In genomic region chr5:35899805-35900204, GRCh38 we compare ENCODE assay signal across 18 cellular contexts. TPM values are rescaled to one million over a fixed set of nuclear protein-coding genes. Genes with fewer than 3 reads are reported as not detected.
DNase-seq lines count a peak whose midpoint lies in the region; ATAC-seq, FAIRE-seq and TF ChIP-seq lines count a peak whose summit lies in the region.
"Had no signal": no experiment of that assay in that cellular context is flagged by ENCODE, and none has a peak within 500 bp of the region (broad histone marks: within the 10 kb centered on the region; RNA-seq: fewer than 3 reads in every experiment).

No MANE protein-coding gene starts in this region.

- peaks cover 26 to 52% (median 43%) of the 10 kb centered on the region in 4 donors for H3K4me1 Mint-ChIP-seq in CD4-positive, CD25-positive, alpha-beta regulatory T cell
- peaks cover 59% of the 10 kb centered on the region for H3K4me1 Mint-ChIP-seq in activated T-helper 17 cell treated with anti-CD3 and anti-CD28 coated beads, Interleukin-2, amount 50 U/mL, for 72 hours
- H3K4me1 Mint-ChIP-seq in stimulated activated naive B cell treated with anti-CD40 and anti-IgM and Interleukin-4, amounts not matched to agents 10 μg/mL and 1 μg/mL and 100 μg/mL, for 72 hours, result peaks cover 10 to 56% of the 10 kb centered on the region in 2 donors

- no peaks in the 10 kb centered on the region for H3K27me3 Mint-ChIP-seq in CD4-positive, CD25-positive, alpha-beta regulatory T cell
- H3K27me3 Mint-ChIP-seq in activated T-helper 17 cell treated with anti-CD3 and anti-CD28 coated beads, Interleukin-2, amount 50 U/mL, for 72 hours, result no peaks in the 10 kb centered on the region
- H3K27me3 Mint-ChIP-seq in stimulated activated naive B cell treated with anti-CD40 and anti-IgM and Interleukin-4, amounts not matched to agents 10 μg/mL and 1 μg/mL and 100 μg/mL, for 72 hours, result no peaks in the 10 kb centered on the region

- peak overlapping the region; percentile 24 to 68 (median 54) for H3K4me3 Mint-ChIP-seq in CD4-positive, CD25-positive, alpha-beta regulatory T cell
- H3K4me3 Mint-ChIP-seq in activated T-helper 17 cell treated with anti-CD3 and anti-CD28 coated beads, Interleukin-2, amount 50 U/mL, for 72 hours, result peak overlapping the region; percentile 72
- H3K4me3 Mint-ChIP-seq in stimulated activated naive B cell treated with anti-CD40 and anti-IgM and Interleukin-4, amounts not matched to agents 10 μg/mL and 1 μg/mL and 100 μg/mL, for 72 hours, result no peak overlapping the region
- H3K4me3 Mint-ChIP-seq: neural progenitor cell had no signal

- peak; percentile 88 for FAIRE-seq in GM12891 (lab: Jason Lieb, UNC)
- FAIRE-seq: K562 had no signal

- H3K36me3 Mint-ChIP-seq in CD4-positive, CD25-positive, alpha-beta regulatory T cell, result no peaks in the 10 kb centered on the region
- no peaks in the 10 kb centered on the region for H3K36me3 Mint-ChIP-seq in activated T-helper 17 cell treated with anti-CD3 and anti-CD28 coated beads, Interleukin-2, amount 50 U/mL, for 72 hours (ENCODE audit: low read depth)
- H3K36me3 Mint-ChIP-seq in stimulated activated naive B cell treated with anti-CD40 and anti-IgM and Interleukin-4, amounts not matched to agents 10 μg/mL and 1 μg/mL and 100 μg/mL, for 72 hours, result no peaks in the 10 kb centered on the region
- H3K36me3 Mint-ChIP-seq: neural progenitor cell had no signal

- no peaks in the 10 kb centered on the region for H3K27me3 ChIP-seq in CD4-positive, CD25-positive, alpha-beta regulatory T cell (ENCODE audit: control insufficient read depth, insufficient read depth, low read length)
- H3K27me3 ChIP-seq: dorsolateral prefrontal cortex, neural progenitor cell, right lobe of liver had no signal

- H3K4me3 ChIP-seq in CD4-positive, CD25-positive, alpha-beta regulatory T cell (ENCODE audit: low read depth, low read length), result peak overlapping the region; percentile 35
- H3K4me3 ChIP-seq: dorsolateral prefrontal cortex, K562, lung, neural progenitor cell, right lobe of liver had no signal

- DNase-seq in CD4-positive, CD25-positive, alpha-beta regulatory T cell, result peak in 1 of 3 donors; percentile 57
- DNase-seq in GM12891 (ENCODE audit: insufficient read length, low spot score), result no peak
- no peak for DNase-seq in stimulated activated naive B cell treated with anti-CD40 and anti-IgM and Interleukin-4, amounts not matched to agents 10 μg/mL and 1 μg/mL and 100 μg/mL, for 72 hours
- DNase-seq in anterior cingulate cortex (lab: John Stamatoyannopoulos, UW), result no peak
- DNase-seq in nucleus accumbens (lab: John Stamatoyannopoulos, UW), result no peak
- DNase-seq: AML-193; dorsolateral prefrontal cortex; NCI-H1436 treated with DMSO at 0.1 percent for 48 hours; NCI-H526 treated with DMSO at 0.1 percent for 48 hours; right lobe of liver; stimulated activated naive CD4-positive, alpha-beta T cell treated with Interleukin-2 at 50 U/mL for 16 hours had no signal

- ATAC-seq in CD4-positive, CD25-positive, alpha-beta regulatory T cell (ENCODE audit: low read depth in 2 of 2), result peak in 1 of 2 donors; percentile 25
- ATAC-seq in HG03095 (IDR thresholded peaks at IDR 0.05; ENCODE audit: unreplicated experiment) (peak; percentile 33), esophagus mucosa (no peak)
- ATAC-seq in activated T-helper 17 cell treated with anti-CD3 and anti-CD28 coated beads, Interleukin-2, amount 50 U/mL, for 72 hours (replicated peaks), result no peak
- no peak for ATAC-seq in stimulated activated naive B cell treated with anti-CD40 and anti-IgM and Interleukin-4, amounts not matched to agents 10 μg/mL and 1 μg/mL and 100 μg/mL, for 72 hours (replicated peaks)
- ATAC-seq: K562, right lobe of liver had no signal

- no peaks in the 10 kb centered on the region for H3K36me3 ChIP-seq in CD4-positive, CD25-positive, alpha-beta regulatory T cell (ENCODE audit: control insufficient read depth, insufficient read depth, low read length)
- H3K36me3 ChIP-seq: neural progenitor cell, right lobe of liver had no signal

- H3K27ac ChIP-seq in CD4-positive, CD25-positive, alpha-beta regulatory T cell (ENCODE audit: insufficient read depth, low read length, poor library complexity, severe bottlenecking), result no peak overlapping the region
- H3K27ac ChIP-seq: dorsolateral prefrontal cortex, neural progenitor cell, right lobe of liver had no signal

- no peaks in the 10 kb centered on the region for H3K9me3 ChIP-seq in CD4-positive, CD25-positive, alpha-beta regulatory T cell (ENCODE audit: control insufficient read depth in 2 of 2, low read length in 2 of 2)
- H3K9me3 ChIP-seq: right lobe of liver had no signal

- H3K27ac Mint-ChIP-seq in CD4-positive, CD25-positive, alpha-beta regulatory T cell, result peak overlapping the region; percentile 18 to 91 (median 51)
- peak overlapping the region; percentile 80 for H3K27ac Mint-ChIP-seq in activated T-helper 17 cell treated with anti-CD3 and anti-CD28 coated beads, Interleukin-2, amount 50 U/mL, for 72 hours
- no peak overlapping the region for H3K27ac Mint-ChIP-seq in stimulated activated naive B cell treated with anti-CD40 and anti-IgM and Interleukin-4, amounts not matched to agents 10 μg/mL and 1 μg/mL and 100 μg/mL, for 72 hours
- H3K27ac Mint-ChIP-seq: neural progenitor cell had no signal

- TF ChIP-seq POLR2A in GM12891 (IDR thresholded peaks at IDR 0.05; ENCODE audit: low read depth, low read length), result no peak

- H3K4me1 ChIP-seq in CD4-positive, CD25-positive, alpha-beta regulatory T cell (ENCODE audit: control insufficient read depth, insufficient read depth, low read length, poor library complexity, severe bottlenecking), result peaks cover 37% of the 10 kb centered on the region
- H3K4me1 ChIP-seq: neural progenitor cell, right lobe of liver had no signal

- H3K9me3 Mint-ChIP-seq in CD4-positive, CD25-positive, alpha-beta regulatory T cell, result no peaks in the 10 kb centered on the region
- H3K9me3 Mint-ChIP-seq in activated T-helper 17 cell treated with anti-CD3 and anti-CD28 coated beads, Interleukin-2, amount 50 U/mL, for 72 hours, result no peaks in the 10 kb centered on the region
- H3K9me3 Mint-ChIP-seq in stimulated activated naive B cell treated with anti-CD40 and anti-IgM and Interleukin-4, amounts not matched to agents 10 μg/mL and 1 μg/mL and 100 μg/mL, for 72 hours, result no peaks in the 10 kb centered on the region

TF ChIP-seq in GM12891, 5 proteins besides CTCF, POLR2A, EP300 and RAD21:
- TF ChIP-seq SPI1 (IDR thresholded peaks at IDR 0.05; ENCODE audit: low read depth, low read length), result peak; percentile 60
- no peak for TF ChIP-seq TAF1 (IDR thresholded peaks at IDR 0.05; ENCODE audit: low read depth, low read length)

RNA-seq across cellular contexts. Expression of gene CAPSL, which starts 38.6 kb away (rescaled TPM):
- total RNA-seq in CD4-positive, CD25-positive, alpha-beta regulatory T cell, result not detected
- polyA plus RNA-seq in CD4-positive, CD25-positive, alpha-beta regulatory T cell, result not detected
- 0.24 TPM for polyA plus RNA-seq in GM12891 (2012; ENCODE audit: low read depth, missing spikeins)
- total RNA-seq in activated T-helper 17 cell treated with anti-CD3 and anti-CD28 coated beads, Interleukin-2, amount 50 U/mL, for 72 hours, result 1 to 10 TPM in 1 of 2 donors, not detected in 1; 1.1 TPM
- not detected for total RNA-seq in esophagus mucosa
- total RNA-seq: Daoy, K562, right lobe of liver had no signal
- polyA plus RNA-seq: K562 had no signal

RNA-seq across cellular contexts. Expression of gene IL7R, which starts 43.1 kb away (rescaled TPM):
- 394 TPM for total RNA-seq in CD4-positive, CD25-positive, alpha-beta regulatory T cell
- 100 to 1,000 TPM; 110 to 311 (median 212) TPM for polyA plus RNA-seq in CD4-positive, CD25-positive, alpha-beta regulatory T cell
- 0.98 TPM for polyA plus RNA-seq in GM12891 (2012; ENCODE audit: low read depth, missing spikeins)
- 100 to 1,000 TPM; 162 to 203 TPM for total RNA-seq in activated T-helper 17 cell treated with anti-CD3 and anti-CD28 coated beads, Interleukin-2, amount 50 U/mL, for 72 hours
- total RNA-seq in esophagus mucosa, result 1.7 TPM

Comparison
In these comparisons a context has a peak if more than half of its experiments do, and no peak if none do; other contexts are left out.
1. H3K4me3 Mint-ChIP-seq: peak in CD4-positive, CD25-positive, alpha-beta regulatory T cell (4 of 4) and activated T-helper 17 cell treated with anti-CD3 and anti-CD28 coated beads, Interleukin-2, amount 50 U/mL, for 72 hours (single experiment); none in stimulated activated naive B cell treated with anti-CD40 and anti-IgM and Interleukin-4, amounts not matched to agents 10 μg/mL and 1 μg/mL and 100 μg/mL, for 72 hours (0 of 2).
2. RNA of gene IL7R, which starts 43.1 kb away (total RNA-seq): 394 TPM in CD4-positive, CD25-positive, alpha-beta regulatory T cell (single experiment) and 162 to 203 TPM in activated T-helper 17 cell treated with anti-CD3 and anti-CD28 coated beads, Interleukin-2, amount 50 U/mL, for 72 hours; 1.7 TPM in esophagus mucosa (single experiment); every median in the first group is over 10 times any median in the second.